Comparison of ENCODE assay signal across 17 cellular contexts in the genomic region with DNA sequence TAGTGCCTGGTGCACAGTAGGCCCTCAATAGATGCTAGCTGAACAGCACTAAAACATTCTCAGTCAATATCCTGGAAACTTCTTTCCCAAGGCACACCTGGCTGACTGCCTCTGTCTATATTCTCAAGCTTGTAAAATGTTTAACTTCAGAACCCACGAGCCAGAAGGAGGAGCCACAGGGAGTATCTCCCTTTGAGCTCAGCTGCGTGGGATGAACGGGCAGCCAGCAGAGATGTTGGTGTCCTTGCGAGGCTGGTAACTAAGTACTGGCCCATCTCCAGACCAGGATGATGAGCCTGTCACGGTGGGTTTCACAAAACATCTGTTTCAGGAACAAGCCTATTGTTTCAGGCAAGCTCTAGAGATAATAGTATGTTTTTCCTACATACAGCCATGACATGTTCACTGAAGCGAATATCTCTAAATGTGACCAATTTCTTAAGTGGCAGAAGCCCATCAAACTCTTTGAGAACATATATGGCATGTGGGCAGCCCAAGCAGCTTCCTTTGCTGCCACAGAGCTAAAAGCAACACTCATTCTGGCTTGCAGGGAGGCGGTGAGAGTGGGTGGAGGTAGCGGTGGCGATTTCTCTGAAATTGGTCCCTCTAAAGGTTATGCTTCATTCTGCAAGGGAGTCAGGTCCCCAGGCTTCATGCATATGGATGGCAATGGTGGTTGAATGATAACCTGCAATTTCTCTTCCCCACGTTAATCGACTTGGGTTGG.
DNase-seq lines count a peak whose midpoint lies in the region; ATAC-seq and TF ChIP-seq lines count a peak whose summit lies in the region.
"Had no signal": no experiment of that assay in that cellular context is flagged by ENCODE, and none has a peak within 500 bp of the region (broad histone marks: within the 10 kb centered on the region; RNA-seq: fewer than 3 reads in every experiment).

No MANE protein-coding gene starts in this region.

- peaks cover 30 to 70% (median 68%) of the 10 kb centered on the region in 10 experiments for H3K4me1 ChIP-seq in BLaER1 treated with 17β-estradiol and CSF1 and Interleukin-3, amounts not matched to agents 10 nM and 100 nM
- H3K4me1 ChIP-seq in GM23338 (ENCODE audit: insufficient read depth) (0 out of 2 replicates have a peak, but pooled peaks cover 7% of the 10 kb centered on the region), Caco-2 (no peaks in the 10 kb centered on the region)

- ATAC-seq in GM23338 = no peak

- no peaks in the 10 kb centered on the region for H3K36me3 Mint-ChIP-seq in GM23338 (ENCODE audit: low read depth)
- no peaks in the 10 kb centered on the region for H3K36me3 Mint-ChIP-seq in nephron progenitor cell (ENCODE audit: low read depth)
- no peaks in the 10 kb centered on the region for H3K36me3 Mint-ChIP-seq in Caco-2 (ENCODE audit: insufficient read depth, unreplicated experiment)
- H3K36me3 Mint-ChIP-seq: activated naive CD8-positive, alpha-beta T cell; type B pancreatic cell had no signal

- intact Hi-C loops in Caco-2 (cut with micrococcal nuclease; ENCODE audit: unreplicated experiment) = no loop called here

- no peaks in the 10 kb centered on the region for H3K9me2 ChIP-seq in GM23338 (ENCODE audit: insufficient read depth)
- no peaks in the 10 kb centered on the region for H3K9me2 ChIP-seq in neural cell (ENCODE audit: insufficient read depth, low read length)

- H3F3A ChIP-seq in GM23338 (replicated peaks; ENCODE audit: low read depth) (no peaks in the 10 kb centered on the region), neural cell (ENCODE audit: insufficient read depth, low read length, poor library complexity, severe bottlenecking) (no peaks in the 10 kb centered on the region)

- no peaks in the 10 kb centered on the region for H3K36me3 ChIP-seq in BLaER1 treated with 17β-estradiol and CSF1 and Interleukin-3, amounts not matched to agents 10 nM and 100 nM
- H3K36me3 ChIP-seq in GM23338 (ENCODE audit: insufficient read depth) = no peaks in the 10 kb centered on the region
- H3K36me3 ChIP-seq in neural cell (ENCODE audit: insufficient read depth, low read length) = no peaks in the 10 kb centered on the region
- H3K36me3 ChIP-seq in Caco-2 (ENCODE audit: control insufficient read depth, insufficient read depth, low read length) = no peaks in the 10 kb centered on the region

- no peaks in the 10 kb centered on the region for H3K79me2 ChIP-seq in GM23338 (replicated peaks; ENCODE audit: insufficient read depth)
- no peaks in the 10 kb centered on the region for H3K79me2 ChIP-seq in neural cell (replicated peaks; ENCODE audit: insufficient read depth, low read length)
- H3K79me2 ChIP-seq: parathyroid adenoma had no signal

- H3K27me3 Mint-ChIP-seq in GM23338 (ENCODE audit: insufficient read depth, low read depth, poor library complexity) (peaks cover 8% of the 10 kb centered on the region), nephron progenitor cell (ENCODE audit: low read depth, poor library complexity) (peaks cover 12% of the 10 kb centered on the region), Caco-2 (ENCODE audit: insufficient read depth, unreplicated experiment) (peaks cover 18% of the 10 kb centered on the region)
- H3K27me3 Mint-ChIP-seq: activated naive CD8-positive, alpha-beta T cell; CD4-positive, alpha-beta T cell had no signal

- CTCF ChIA-PET in Caco-2 (lab: Charles Lee) = no interaction called here

- no peak overlapping the region for H3K4me3 ChIP-seq in BLaER1 treated with 17β-estradiol and CSF1 and Interleukin-3, amounts not matched to agents 10 nM and 100 nM
- H3K4me3 ChIP-seq in GM23338 (no peak overlapping the region), neural cell (ENCODE audit: low read length) (no peak overlapping the region), Caco-2 (ENCODE audit: low read depth, low read length) (no peak overlapping the region)

- no peak for TF ChIP-seq RAD21 in neural cell (conservative IDR thresholded peaks at IDR 0.05)

- no peaks in the 10 kb centered on the region for H3K9me3 ChIP-seq in BLaER1 treated with 17β-estradiol and CSF1 and Interleukin-3, amounts not matched to agents 10 nM and 100 nM (replicated peaks in 1 of 11)
- no peaks in the 10 kb centered on the region for H3K9me3 ChIP-seq in neural cell (ENCODE audit: low read length)
- no peaks in the 10 kb centered on the region for H3K9me3 ChIP-seq in Caco-2

- no peaks in the 10 kb centered on the region for H3K27me3 ChIP-seq in BLaER1 treated with 17β-estradiol and CSF1 and Interleukin-3, amounts not matched to agents 10 nM and 100 nM
- H3K27me3 ChIP-seq in GM23338 (ENCODE audit: insufficient read depth) = no peaks in the 10 kb centered on the region
- H3K27me3 ChIP-seq in neural cell (ENCODE audit: insufficient read depth, low read depth, low read length) = no peaks in the 10 kb centered on the region
- no peaks in the 10 kb centered on the region for H3K27me3 ChIP-seq in Caco-2 (replicated peaks; ENCODE audit: control insufficient read depth, insufficient read depth, low read length)

- POLR2A ChIA-PET in Caco-2 (lab: Charles Lee) = no interaction called here

- H3K27ac ChIP-seq in BLaER1 treated with 17β-estradiol and CSF1 and Interleukin-3, amounts not matched to agents 10 nM and 100 nM = peak overlapping the region in 2 of 11 experiments; percentile 2 to 19; a peak in 2 of 22 replicates
- H3K27ac ChIP-seq in GM23338 (ENCODE audit: low read depth) (no peak overlapping the region), neural cell (ENCODE audit: low read length) (peak overlapping the region; percentile 26)
- H3K27ac ChIP-seq: parathyroid adenoma, RWPE1 had no signal

- H3K9me3 Mint-ChIP-seq in GM23338 = no peaks in the 10 kb centered on the region
- H3K9me3 Mint-ChIP-seq in nephron progenitor cell = no peaks in the 10 kb centered on the region
- H3K9me3 Mint-ChIP-seq in Caco-2 (ENCODE audit: unreplicated experiment) = no peaks in the 10 kb centered on the region
- H3K9me3 Mint-ChIP-seq: CD4-positive, alpha-beta T cell; T-helper 1 cell treated with Interleukin-12 subunit alpha and Interleukin-12 subunit beta and Interleukin-4 antibody, amounts not matched to agents 30 μg/mL and 1 μg/mL, for 36 hours; type B pancreatic cell had no signal

- peak; percentile 24 for TF ChIP-seq EP300 in neural cell (conservative IDR thresholded peaks at IDR 0.05; ENCODE audit: poor library complexity, severe bottlenecking)

- H3K4me2 ChIP-seq in BLaER1 treated with 17β-estradiol and CSF1 and Interleukin-3, amounts not matched to agents 10 nM and 100 nM = peak overlapping the region; percentile 51 to 89 (median 78)
- H3K4me2 ChIP-seq in GM23338 (no peak overlapping the region), neural cell (ENCODE audit: low read length) (no peak overlapping the region)

- peak overlapping the region; percentile 18; the same call in 1 of the 2 replicates for H2AFZ ChIP-seq in GM23338
- H2AFZ ChIP-seq in neural cell (ENCODE audit: low read depth, low read length) = no peak overlapping the region
- H2AFZ ChIP-seq: parathyroid adenoma had no signal

- H3K27ac Mint-ChIP-seq in GM23338 = no peak overlapping the region
- no peak overlapping the region for H3K27ac Mint-ChIP-seq in nephron progenitor cell
- no peak overlapping the region for H3K27ac Mint-ChIP-seq in Caco-2 (ENCODE audit: unreplicated experiment)
- H3K27ac Mint-ChIP-seq: activated naive CD8-positive, alpha-beta T cell; CD4-positive, alpha-beta T cell; T-helper 1 cell treated with Interleukin-12 subunit alpha and Interleukin-12 subunit beta and Interleukin-4 antibody, amounts not matched to agents 30 μg/mL and 1 μg/mL, for 36 hours; type B pancreatic cell had no signal

- peaks cover 0 to 19% (median 0%) of the 10 kb centered on the region in 11 experiments; a peak in 2 of 22 replicates for H4K20me1 ChIP-seq in BLaER1 treated with 17β-estradiol and CSF1 and Interleukin-3, amounts not matched to agents 10 nM and 100 nM
- H4K20me1 ChIP-seq in GM23338 (replicated peaks; ENCODE audit: insufficient read depth) (no peaks in the 10 kb centered on the region), neural cell (ENCODE audit: insufficient read depth) (no peaks in the 10 kb centered on the region)

- BruUV-seq in Caco-2 (replicated peaks; lab: Mats Ljungman, UMichigan) = no TSS peak

- no peak for DNase-seq in GM23338 (ENCODE audit: low spot score)
- DNase-seq in amniotic epithelial cell (ENCODE audit: low read depth) = peak; percentile 25
- DNase-seq in nephron progenitor cell = no peak
- no peak for DNase-seq in NCI-H146 (lab: John Stamatoyannopoulos, UW)
- no peak for DNase-seq in Caco-2
- DNase-seq: CD4-positive, alpha-beta T cell; cerebellar nuclear complex; glutamatergic neuron; NCI-H2081 treated with DMSO at 0.1 percent for 48 hours; NCI-H774 had no signal

- H3K4me1 Mint-ChIP-seq in GM23338 = peaks cover 32% of the 10 kb centered on the region
- peaks cover 63% of the 10 kb centered on the region for H3K4me1 Mint-ChIP-seq in nephron progenitor cell
- H3K4me1 Mint-ChIP-seq in Caco-2 (ENCODE audit: low read depth, unreplicated experiment) = no peaks in the 10 kb centered on the region

- TF ChIP-seq CTCF in GM23338 (conservative IDR thresholded peaks at IDR 0.05; ENCODE audit: low read depth in 2 of 2) (no peak), neural cell (IDR thresholded peaks at IDR 0.05; ENCODE audit: poor library complexity, severe bottlenecking) (no peak), nephron progenitor cell (IDR thresholded peaks at IDR 0.05) (no peak), Caco-2 (IDR thresholded peaks at IDR 0.05; ENCODE audit: insufficient read depth in 1 of 2, low read depth in 1 of 2, low read length in 1 of 2, severe bottlenecking in 1 of 2, unreplicated experiment in 1 of 2) (no peak)

- H3K9ac ChIP-seq in BLaER1 treated with 17β-estradiol and CSF1 and Interleukin-3, amounts not matched to agents 10 nM and 100 nM = no peak overlapping the region
- no peak overlapping the region for H3K9ac ChIP-seq in neural cell (ENCODE audit: low read length)
- H3K9ac ChIP-seq: parathyroid adenoma had no signal

- H3K4me3 Mint-ChIP-seq in GM23338 = no peak overlapping the region
- H3K4me3 Mint-ChIP-seq in nephron progenitor cell = no peak overlapping the region
- H3K4me3 Mint-ChIP-seq in Caco-2 (ENCODE audit: unreplicated experiment) = no peak overlapping the region
- H3K4me3 Mint-ChIP-seq: activated naive CD8-positive, alpha-beta T cell; CD4-positive, alpha-beta T cell; T-helper 1 cell treated with Interleukin-12 subunit alpha and Interleukin-12 subunit beta and Interleukin-4 antibody, amounts not matched to agents 30 μg/mL and 1 μg/mL, for 36 hours; type B pancreatic cell had no signal

TF ChIP-seq in GM23338, 12 proteins besides CTCF, POLR2A, EP300 and RAD21 (continues in another document):
- no peak for TF ChIP-seq NANOG (IDR thresholded peaks at IDR 0.05; ENCODE audit: borderline replicate concordance)
- TF ChIP-seq POLR2AphosphoS5 (IDR thresholded peaks at IDR 0.05; ENCODE audit: low read depth) = no peak
- no peak for TF ChIP-seq EZH2phosphoT487 (IDR thresholded peaks at IDR 0.05; ENCODE audit: unreplicated experiment)
- TF ChIP-seq EZH2 (IDR thresholded peaks at IDR 0.05; ENCODE audit: low read depth, unreplicated experiment) = no peak

TF ChIP-seq in neural cell, 6 proteins besides CTCF, POLR2A, EP300 and RAD21 (continues in another document):
- no peak for TF ChIP-seq EZH2 (IDR thresholded peaks at IDR 0.05; ENCODE audit: borderline replicate concordance, insufficient read depth, low read length, poor library complexity, severe bottlenecking)

Comparison
In these comparisons a context has a peak if more than half of its experiments do, and no peak if none do; other contexts are left out.
1. H3K4me2 ChIP-seq: peak in BLaER1 treated with 17β-estradiol and CSF1 and Interleukin-3, amounts not matched to agents 10 nM and 100 nM (11 of 11); none in GM23338 (single experiment) and neural cell (single experiment).